In genomic region chr1:204629459-204629858, GRCh38 we compare ENCODE assay signal across 2 cellular contexts. TPM values are rescaled to one million over a fixed set of nuclear protein-coding genes. Genes with fewer than 3 reads are reported as not detected.
"Had no signal": no experiment of that assay in that cellular context is flagged by ENCODE, and none has a peak within 500 bp of the region (broad histone marks: within the 10 kb centered on the region; RNA-seq: fewer than 3 reads in every experiment).

No MANE protein-coding gene starts in this region.

RNA-seq across cellular contexts. Expression of gene LRRN2, which starts 56.1 kb away (rescaled TPM):
- total RNA-seq: HFFc6 had no signal
- polyA plus RNA-seq: GM23248 had no signal
